Comparison of ENCODE assay signal across 33 cellular contexts in the genomic region with DNA sequence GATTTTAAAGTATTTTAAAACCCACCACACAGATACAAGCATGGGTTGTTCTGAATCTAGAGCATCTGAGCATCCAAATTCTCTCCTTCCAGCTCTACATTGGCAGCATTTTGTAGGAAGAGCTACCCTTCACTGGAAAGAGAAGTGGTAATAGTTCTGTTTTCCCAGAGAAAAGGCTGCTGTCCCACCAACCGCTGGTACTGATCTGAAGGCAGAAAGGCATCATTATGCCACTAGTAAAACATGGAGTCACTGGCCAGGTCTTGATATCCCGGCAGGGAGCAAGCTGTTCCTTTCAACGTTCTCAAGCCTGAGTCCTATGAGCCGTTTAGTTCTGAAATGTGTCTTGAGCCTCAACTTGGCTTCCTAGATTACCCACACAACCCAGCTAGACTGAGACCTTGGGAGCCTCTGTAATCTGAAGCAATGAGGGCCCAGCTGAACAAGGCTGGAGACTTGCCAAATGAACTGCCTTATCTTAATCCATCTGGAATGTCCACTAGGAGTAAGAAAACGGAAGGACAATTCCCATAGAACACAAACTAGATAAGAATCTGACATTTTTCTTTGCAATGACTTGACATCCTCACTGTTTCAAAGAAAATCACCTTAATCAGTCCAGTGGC.
DNase-seq lines count a peak whose midpoint lies in the region; ATAC-seq, FAIRE-seq and TF ChIP-seq lines count a peak whose summit lies in the region.
"Had no signal": no experiment of that assay in that cellular context is flagged by ENCODE, and none has a peak within 500 bp of the region (broad histone marks: within the 10 kb centered on the region; RNA-seq: fewer than 3 reads in every experiment).

No MANE protein-coding gene starts in this region.

- H3K4me1 Mint-ChIP-seq in astrocyte (ENCODE audit: low read depth, unreplicated experiment): peaks cover 12% of the 10 kb centered on the region
- H3K4me1 Mint-ChIP-seq: activated naive CD8-positive, alpha-beta T cell treated with anti-CD3 and anti-CD28 coated beads, Interleukin-2, amount 50 U/mL, for 24 hours; stimulated activated naive B cell treated with anti-CD40 and anti-IgM and Interleukin-4, amounts not matched to agents 10 μg/mL and 1 μg/mL and 100 μg/mL, for 72 hours had no signal

- 56% methylated on average over 5 of the region's 5 CpGs for WGBS in SK-N-SH (ENCODE audit: low lambda C conversion rate)
- WGBS in trophoblast cell (ENCODE audit: extremely low coverage, insufficient coverage, insufficient read length): no CpG with 5 or more reads among the region's 5 CpGs

- H2BK120ac ChIP-seq in trophoblast cell (ENCODE audit: insufficient read depth, low read length, poor library complexity): no peak overlapping the region

- FAIRE-seq in HTR-8/SVneo (lab: Jason Lieb, UNC): no peak
- no peak for FAIRE-seq in astrocyte (lab: Jason Lieb, UNC)
- FAIRE-seq: colon, GM19239, urothelium cell line had no signal

- no peaks in the 10 kb centered on the region for H3K9me2 ChIP-seq in SK-N-SH

- H2AFZ ChIP-seq in SK-N-SH (ENCODE audit: low read depth) (no peak overlapping the region), astrocyte (ENCODE audit: low read depth, low read length) (no peak overlapping the region), trophoblast cell (ENCODE audit: insufficient read depth, low read length, poor library complexity) (no peak overlapping the region)

- no peak overlapping the region for H3K4me3 Mint-ChIP-seq in astrocyte (ENCODE audit: unreplicated experiment)
- H3K4me3 Mint-ChIP-seq: activated CD8-positive, alpha-beta T cell treated with anti-CD3 and anti-CD28 coated beads for 36 hours; activated naive CD8-positive, alpha-beta T cell treated with anti-CD3 and anti-CD28 coated beads, Interleukin-2, amount 50 U/mL, for 24 hours; effector memory CD8-positive, alpha-beta T cell; natural killer cell treated with Interleukin-12 subunit alpha and Interleukin-12 subunit beta and Interleukin-15 and Interleukin-18, amount 100 ng/mL, for 72 hours; stimulated activated naive B cell treated with anti-CD40 and anti-IgM and Interleukin-4, amounts not matched to agents 10 μg/mL and 1 μg/mL and 100 μg/mL, for 72 hours; T-helper 1 cell treated with Interleukin-12 subunit alpha and Interleukin-12 subunit beta and Interleukin-4 antibody, amounts not matched to agents 30 μg/mL and 1 μg/mL, for 36 hours had no signal

- H3K9me3 ChIP-seq in SK-N-SH: no peaks in the 10 kb centered on the region
- H3K9me3 ChIP-seq in astrocyte (ENCODE audit: insufficient read depth, low read depth, low read length): no peaks in the 10 kb centered on the region
- no peaks in the 10 kb centered on the region for H3K9me3 ChIP-seq in trophoblast cell (ENCODE audit: insufficient read depth, low read depth, low read length)
- H3K9me3 ChIP-seq: BE2C, left ventricle myocardium inferior, SJSA1, suprapubic skin had no signal

- no peaks in the 10 kb centered on the region for H3F3A ChIP-seq in SK-N-SH (replicated peaks; ENCODE audit: insufficient read depth)

- no peak overlapping the region for H3K4ac ChIP-seq in trophoblast cell (ENCODE audit: low read depth, low read length)

- no peak overlapping the region for H2AK5ac ChIP-seq in trophoblast cell (ENCODE audit: low read length)

- H3K79me2 ChIP-seq in SK-N-SH (ENCODE audit: insufficient read depth): no peaks in the 10 kb centered on the region
- no peaks in the 10 kb centered on the region for H3K79me2 ChIP-seq in astrocyte (ENCODE audit: insufficient read depth, low read length)
- no peaks in the 10 kb centered on the region for H3K79me2 ChIP-seq in trophoblast cell (ENCODE audit: control insufficient read depth, insufficient read depth, low read length, poor library complexity)

- H3K36me3 Mint-ChIP-seq in astrocyte (ENCODE audit: low read depth, unreplicated experiment): peaks cover 20% of the 10 kb centered on the region
- H3K36me3 Mint-ChIP-seq: natural killer cell treated with Interleukin-12 subunit alpha and Interleukin-12 subunit beta and Interleukin-15 and Interleukin-18, amount 100 ng/mL, for 72 hours; stimulated activated naive B cell treated with anti-CD40 and anti-IgM and Interleukin-4, amounts not matched to agents 10 μg/mL and 1 μg/mL and 100 μg/mL, for 72 hours had no signal

- no peak for ATAC-seq in SK-N-SH treated with all-trans-retinoic acid at 6 μM for 48 hours
- no peak for ATAC-seq in left colon
- ATAC-seq: activated CD8-positive, alpha-beta T cell treated with anti-CD3 and anti-CD28 coated beads for 36 hours; activated naive CD8-positive, alpha-beta T cell treated with anti-CD3 and anti-CD28 coated beads, Interleukin-2, amount 50 U/mL, for 24 hours; effector memory CD8-positive, alpha-beta T cell; esophagus mucosa; natural killer cell treated with Interleukin-12 subunit alpha and Interleukin-12 subunit beta and Interleukin-15 and Interleukin-18, amount 100 ng/mL, for 72 hours; PC-3; stimulated activated naive B cell treated with anti-CD40 and anti-IgM and Interleukin-4, amounts not matched to agents 10 μg/mL and 1 μg/mL and 100 μg/mL, for 72 hours had no signal

- TF ChIP-seq RAD21 in SK-N-SH (IDR thresholded peaks at IDR 0.05; ENCODE audit: low read length): no peak

- H3K9ac ChIP-seq in SK-N-SH (no peak overlapping the region), astrocyte (ENCODE audit: low read length) (no peak overlapping the region), trophoblast cell (ENCODE audit: low read length) (no peak overlapping the region)

- H4K12ac ChIP-seq in trophoblast cell (ENCODE audit: low read depth, low read length): no peak overlapping the region

- TF ChIP-seq EP300 in SK-N-SH (IDR thresholded peaks at IDR 0.05; ENCODE audit: borderline replicate concordance in 1 of 2, low read depth in 1 of 2, low read length in 1 of 2): no peak

- no peak overlapping the region for H3K4me2 ChIP-seq in SK-N-SH
- no peak overlapping the region for H3K4me2 ChIP-seq in astrocyte (ENCODE audit: low read length)
- H3K4me2 ChIP-seq in trophoblast cell (ENCODE audit: low read length): no peak overlapping the region

- no peak overlapping the region for H3K18ac ChIP-seq in trophoblast cell (ENCODE audit: low read length)

- H3K4me3 ChIP-seq in SK-N-SH (ENCODE audit: low read depth in 2 of 2, low read length in 1 of 2) (no peak overlapping the region), astrocyte (ENCODE audit: insufficient read depth, low read depth, low read length) (no peak overlapping the region), trophoblast cell (ENCODE audit: low read depth, low read length) (no peak overlapping the region)
- H3K4me3 ChIP-seq: left ventricle myocardium inferior, SJSA1, suprapubic skin had no signal

- no peak overlapping the region for H2BK5ac ChIP-seq in trophoblast cell (ENCODE audit: low read depth, low read length, poor library complexity)

- H4K8ac ChIP-seq in trophoblast cell (ENCODE audit: low read depth, low read length): no peak overlapping the region

- no peak overlapping the region for H2BK12ac ChIP-seq in trophoblast cell (ENCODE audit: low read length)

- H3K4me1 ChIP-seq in SK-N-SH (ENCODE audit: control insufficient read depth in 1 of 2, insufficient read depth in 2 of 2, low read depth in 1 of 2, low read length in 1 of 2): no peaks in the 10 kb centered on the region; a peak in 1 of 4 replicates
- no peaks in the 10 kb centered on the region for H3K4me1 ChIP-seq in astrocyte (ENCODE audit: insufficient read depth, low read length)
- peaks cover 0 to 3% of the 10 kb centered on the region in 2 experiments for H3K4me1 ChIP-seq in trophoblast cell (ENCODE audit: control insufficient read depth in 1 of 2, insufficient read depth in 2 of 2, low read length in 2 of 2)
- H3K4me1 ChIP-seq: BE2C, left ventricle myocardium inferior, suprapubic skin had no signal

- DNase-seq in SK-N-SH: no peak
- DNase-seq in HTR-8/SVneo (ENCODE audit: insufficient read length, low spot score): peak; percentile 32
- peak; percentile 20 for DNase-seq in astrocyte (ENCODE audit: low read depth)
- DNase-seq in trophoblast cell: peak; percentile 61 to 90
- DNase-seq in epidermal melanocyte (ENCODE audit: insufficient read length, low spot score): no peak
- DNase-seq in effector CD4-positive, alpha-beta T cell: no peak
- no peak for DNase-seq in left colon
- DNase-seq: activated CD4-positive, alpha-beta T cell treated with anti-CD3 and anti-CD28 coated beads for 1 hour; activated CD8-positive, alpha-beta T cell treated with anti-CD3 and anti-CD28 coated beads for 36 hours; activated gamma-delta T cell treated with Interleukin-2 at 50 U/mL for 16 hours; activated naive CD8-positive, alpha-beta T cell treated with anti-CD3 and anti-CD28 coated beads, Interleukin-2, amount 50 U/mL, for 24 hours; BE2C; brain microvascular endothelial cell; COR-L47; effector memory CD8-positive, alpha-beta T cell; foreskin melanocyte; Kasumi-1; left ventricle myocardium inferior; NCI-H1105; NCI-H2029; NCI-H226; PC-3; stimulated activated CD4-positive, alpha-beta T cell treated with anti-CD3 and anti-CD28 coated beads, Interleukin-4, amount 100 ng/mL, for 1 hour; stimulated activated naive B cell treated with anti-CD40 and anti-IgM and Interleukin-4, amounts not matched to agents 10 μg/mL and 1 μg/mL and 100 μg/mL, for 72 hours had no signal

- H3K27ac ChIP-seq in SK-N-SH (ENCODE audit: low read depth in 2 of 2, low read length in 1 of 2): no peak overlapping the region
- H3K27ac ChIP-seq in astrocyte (ENCODE audit: low read depth, low read length): no peak overlapping the region
- H3K27ac ChIP-seq in trophoblast cell (ENCODE audit: low read depth, low read length): no peak overlapping the region
- H3K27ac ChIP-seq: brain microvascular endothelial cell, left ventricle myocardium inferior, SJSA1, suprapubic skin had no signal

- no peaks in the 10 kb centered on the region for H3K36me3 ChIP-seq in SK-N-SH (replicated peaks in 1 of 2; ENCODE audit: control insufficient read depth in 1 of 2, insufficient read depth in 2 of 2, low read length in 1 of 2)
- no peaks in the 10 kb centered on the region for H3K36me3 ChIP-seq in astrocyte (ENCODE audit: insufficient read depth, low read length)
- H3K36me3 ChIP-seq in trophoblast cell (ENCODE audit: control insufficient read depth in 1 of 2, insufficient read depth in 2 of 2, low read length in 2 of 2): no peaks in the 10 kb centered on the region
- H3K36me3 ChIP-seq: BE2C, brain microvascular endothelial cell, left ventricle myocardium inferior, SJSA1, suprapubic skin had no signal

- no peaks in the 10 kb centered on the region for H3K79me1 ChIP-seq in trophoblast cell (ENCODE audit: low read length)

- H3K9me3 Mint-ChIP-seq in astrocyte (ENCODE audit: unreplicated experiment): peaks cover 5% of the 10 kb centered on the region
- H3K9me3 Mint-ChIP-seq: activated CD8-positive, alpha-beta T cell treated with anti-CD3 and anti-CD28 coated beads for 36 hours; activated naive CD8-positive, alpha-beta T cell treated with anti-CD3 and anti-CD28 coated beads, Interleukin-2, amount 50 U/mL, for 24 hours; effector memory CD8-positive, alpha-beta T cell; natural killer cell treated with Interleukin-12 subunit alpha and Interleukin-12 subunit beta and Interleukin-15 and Interleukin-18, amount 100 ng/mL, for 72 hours; T-helper 1 cell treated with Interleukin-12 subunit alpha and Interleukin-12 subunit beta and Interleukin-4 antibody, amounts not matched to agents 30 μg/mL and 1 μg/mL, for 36 hours had no signal

- H3K14ac ChIP-seq in trophoblast cell (ENCODE audit: low read length): no peak overlapping the region

- H4K91ac ChIP-seq in trophoblast cell (ENCODE audit: low read depth, low read length): no peak overlapping the region

- H3K27ac Mint-ChIP-seq in astrocyte (ENCODE audit: unreplicated experiment): peak overlapping the region; percentile 43
- H3K27ac Mint-ChIP-seq: activated CD8-positive, alpha-beta T cell treated with anti-CD3 and anti-CD28 coated beads for 36 hours; activated naive CD8-positive, alpha-beta T cell treated with anti-CD3 and anti-CD28 coated beads, Interleukin-2, amount 50 U/mL, for 24 hours; effector memory CD8-positive, alpha-beta T cell; natural killer cell treated with Interleukin-12 subunit alpha and Interleukin-12 subunit beta and Interleukin-15 and Interleukin-18, amount 100 ng/mL, for 72 hours; stimulated activated naive B cell treated with anti-CD40 and anti-IgM and Interleukin-4, amounts not matched to agents 10 μg/mL and 1 μg/mL and 100 μg/mL, for 72 hours; T-helper 1 cell treated with Interleukin-12 subunit alpha and Interleukin-12 subunit beta and Interleukin-4 antibody, amounts not matched to agents 30 μg/mL and 1 μg/mL, for 36 hours had no signal

- intact Hi-C loops in left colon (cut with DNase I, micrococcal nuclease): no loop called here

- H4K20me1 ChIP-seq in SK-N-SH (ENCODE audit: insufficient read depth) (no peaks in the 10 kb centered on the region), astrocyte (ENCODE audit: insufficient read depth, low read length) (no peaks in the 10 kb centered on the region)

- POLR2A ChIA-PET in SK-N-SH (lab: Yijun Ruan, JAX): no interaction called here

- H3K27me3 Mint-ChIP-seq in astrocyte (ENCODE audit: low read depth, unreplicated experiment): peaks cover 2% of the 10 kb centered on the region

- CTCF ChIA-PET in SK-N-SH (lab: Yijun Ruan, JAX): interaction anchor here (0.9 to 1.8 kb wide), 2 partner anchors 117 to 610 kb away, joined by 3 to 5 read pairs; partner anchors contain the start of gene KCNH1

- H3K27me3 ChIP-seq in SK-N-SH (ENCODE audit: insufficient read depth) (no peaks in the 10 kb centered on the region), astrocyte (ENCODE audit: insufficient read depth, low read length) (no peaks in the 10 kb centered on the region), trophoblast cell (ENCODE audit: insufficient read depth, low read length) (no peaks in the 10 kb centered on the region)
- H3K27me3 ChIP-seq: brain microvascular endothelial cell, SJSA1, suprapubic skin had no signal

- TF ChIP-seq CTCF in SK-N-SH (IDR thresholded peaks at IDR 0.05): no peak
- TF ChIP-seq CTCF in astrocyte (IDR thresholded peaks at IDR 0.05; ENCODE audit: insufficient read depth, low read depth, low read length): no peak

- no peak overlapping the region for H3K23ac ChIP-seq in trophoblast cell (ENCODE audit: low read length)

Comparison
In these comparisons a context has a peak if more than half of its experiments do, and no peak if none do; other contexts are left out.
1. DNase-seq: peak in HTR-8/SVneo (single experiment), astrocyte (single experiment) and trophoblast cell (2 of 2); none in SK-N-SH (single experiment), epidermal melanocyte (single experiment), effector CD4-positive, alpha-beta T cell (single experiment) and left colon (0 of 2).